25 cellular contexts compared by ENCODE assay signal in genomic region chr17:55319933-55320593, GRCh38. TPM values are rescaled to one million over a fixed set of nuclear protein-coding genes. Genes with fewer than 3 reads are reported as not detected.
DNase-seq lines count a peak whose midpoint lies in the region; ATAC-seq and TF ChIP-seq lines count a peak whose summit lies in the region.
"Had no signal": no experiment of that assay in that cellular context is flagged by ENCODE, and none has a peak within 500 bp of the region (broad histone marks: within the 10 kb centered on the region; RNA-seq: fewer than 3 reads in every experiment).

No MANE protein-coding gene starts in this region.

- TF ChIP-seq POLR2A in breast epithelium (IDR thresholded peaks at IDR 0.05) (no peak), suprapubic skin (IDR thresholded peaks at IDR 0.05) (no peak)

- WGBS in suprapubic skin, result 74% methylated on average over 5 of the region's 5 CpGs

- H3K4me3 Mint-ChIP-seq in MCF 10A (ENCODE audit: unreplicated experiment) (no peak overlapping the region), nephron (no peak overlapping the region)
- H3K4me3 Mint-ChIP-seq: CD4-positive, alpha-beta memory T cell; IgD-negative memory B cell had no signal

- TF ChIP-seq CTCF in breast epithelium (IDR thresholded peaks at IDR 0.05) (no peak), MCF 10A (IDR thresholded peaks at IDR 0.05; ENCODE audit: unreplicated experiment) (no peak), epithelial cell of esophagus (IDR thresholded peaks at IDR 0.05; ENCODE audit: insufficient read depth, low read depth, low read length, missing control alignments) (no peak), nephron (IDR thresholded peaks at IDR 0.05; ENCODE audit: unreplicated experiment in 3 of 3) (no peak), suprapubic skin (IDR thresholded peaks at IDR 0.05) (no peak)

- intact Hi-C loops in breast epithelium (cut with DNase I; ENCODE audit: low total_unique reads), result no loop called here
- intact Hi-C loops in MCF 10A (cut with micrococcal nuclease), result no loop called here

- H3K9me3 Mint-ChIP-seq in MCF 10A (ENCODE audit: unreplicated experiment) (no peaks in the 10 kb centered on the region), nephron (no peaks in the 10 kb centered on the region)
- H3K9me3 Mint-ChIP-seq: CD4-positive, alpha-beta memory T cell; HFFc6 had no signal

- no peaks in the 10 kb centered on the region for H3K4me1 ChIP-seq in breast epithelium
- peaks cover 20% of the 10 kb centered on the region for H3K4me1 ChIP-seq in suprapubic skin
- H3K4me1 ChIP-seq: BLaER1 had no signal

- no peak overlapping the region for H3K27ac Mint-ChIP-seq in MCF 10A (ENCODE audit: low read depth, unreplicated experiment)
- H3K27ac Mint-ChIP-seq in nephron, result peak overlapping the region in 2 of 3 experiments; percentile 13 to 36
- H3K27ac Mint-ChIP-seq: CD4-positive, alpha-beta memory T cell; HFFc6; IgD-negative memory B cell had no signal

- DNase-seq in breast epithelium (ENCODE audit: low spot score in 2 of 2) (no peak), MCF 10A (ENCODE audit: unreplicated experiment) (no peak), epithelial cell of esophagus (ENCODE audit: low read depth) (peak; percentile 30), suprapubic skin (ENCODE audit: low spot score in 2 of 2) (no peak), middle frontal gyrus (ENCODE audit: extremely low spot score, low spot score) (no peak), DMS53 treated with DMSO at 0.1 percent for 48 hours (lab: John Stamatoyannopoulos, UW; ENCODE audit: unreplicated experiment) (no peak)
- DNase-seq: Calu3; CD4-positive, alpha-beta memory T cell; DMS53; H7; HFFc6; Kasumi-1; MM.1S; NCI-H1092; NCI-H1436 treated with DMSO at 0.1 percent for 48 hours; NCI-H2029; NCI-H526 treated with DMSO at 0.1 percent for 48 hours; NK-92 treated with Interleukin-12 subunit alpha and Interleukin-12 subunit beta, amount 100 ng/mL, for 24 hours; Peyer's patch had no signal

- POLR2A ChIA-PET in MCF 10A (lab: Yijun Ruan, JAX), result interaction anchor here (0.7 kb wide), 1 partner anchor 139 kb away, joined by 3 read pairs; no protein-coding TSS in a partner anchor

- CTCF ChIA-PET in MCF 10A (lab: Yijun Ruan, JAX), result no interaction called here

- H3K36me3 Mint-ChIP-seq in MCF 10A (ENCODE audit: insufficient read depth, unreplicated experiment), result no peaks in the 10 kb centered on the region
- peaks cover 7% of the 10 kb centered on the region for H3K36me3 Mint-ChIP-seq in nephron (ENCODE audit: low read depth)
- H3K36me3 Mint-ChIP-seq: IgD-negative memory B cell had no signal

- H3K27me3 Mint-ChIP-seq in MCF 10A (ENCODE audit: insufficient read depth, unreplicated experiment), result no peaks in the 10 kb centered on the region
- no peaks in the 10 kb centered on the region for H3K27me3 Mint-ChIP-seq in nephron (ENCODE audit: low read depth)
- H3K27me3 Mint-ChIP-seq: CD4-positive, alpha-beta memory T cell had no signal

- H3K36me3 ChIP-seq in breast epithelium (no peaks in the 10 kb centered on the region), suprapubic skin (no peaks in the 10 kb centered on the region)
- H3K36me3 ChIP-seq: BLaER1, Peyer's patch had no signal

- H3K27me3 ChIP-seq in breast epithelium (no peaks in the 10 kb centered on the region), suprapubic skin (no peaks in the 10 kb centered on the region)
- H3K27me3 ChIP-seq: BLaER1, Peyer's patch had no signal

- no TSS peak for BruUV-seq in MCF 10A (replicated peaks; lab: Mats Ljungman, UMichigan)

- no peak for ATAC-seq in HG03097 (IDR thresholded peaks at IDR 0.05; ENCODE audit: low FRiP score, unreplicated experiment)
- ATAC-seq: Right ventricle myocardium inferior had no signal

- H3K4me3 ChIP-seq in breast epithelium (no peak overlapping the region), epithelial cell of esophagus (ENCODE audit: low read length) (no peak overlapping the region), suprapubic skin (no peak overlapping the region)
- H3K4me3 ChIP-seq: BLaER1, Peyer's patch had no signal

- H3K4me1 Mint-ChIP-seq in MCF 10A (ENCODE audit: insufficient read depth, unreplicated experiment) (no peaks in the 10 kb centered on the region), nephron (peaks cover 18% of the 10 kb centered on the region)
- H3K4me1 Mint-ChIP-seq: CD4-positive, alpha-beta memory T cell had no signal

- H3K27ac ChIP-seq in breast epithelium (peak overlapping the region; percentile 69 to 75), suprapubic skin (peak overlapping the region; percentile 64)
- H3K27ac ChIP-seq: BLaER1, HL-60, Peyer's patch had no signal

- no peaks in the 10 kb centered on the region for H3K9me3 ChIP-seq in breast epithelium
- no peaks in the 10 kb centered on the region for H3K9me3 ChIP-seq in suprapubic skin
- H3K9me3 ChIP-seq: BLaER1, Peyer's patch had no signal

- TF ChIP-seq EP300 in suprapubic skin (IDR thresholded peaks at IDR 0.05), result no peak

RNA-seq across cellular contexts. Expression of gene HLF, which starts 55.3 kb away (rescaled TPM):
- total RNA-seq in breast epithelium, result 10 to 100 TPM; 11.8 to 21.4 (median 13.4) TPM
- 0.23 and 0.66 TPM in 2 replicates for total RNA-seq in MCF 10A (2022)
- 10 to 100 TPM; 26.2 to 41.8 (median 36.5) TPM for total RNA-seq in suprapubic skin
- total RNA-seq: HFFc6 had no signal
